In genomic region chr5:177085985-177086917, GRCh38 we compare ENCODE assay signal across 8 cellular contexts. TPM values are rescaled to one million over a fixed set of nuclear protein-coding genes. Genes with fewer than 3 reads are reported as not detected.
DNase-seq lines count a peak whose midpoint lies in the region; ATAC-seq and TF ChIP-seq lines count a peak whose summit lies in the region.

TSS of gene FGFR4 (plus strand) at chr5:177086915. CDS start at chr5:177089603, 2,688 bp downstream.

- peak within 1 kb of the TSS; percentile 76 for H3K27ac ChIP-seq in muscle layer of duodenum (ENCODE audit: low read length)

- H3K36me3 Mint-ChIP-seq in stimulated activated effector memory CD8-positive, alpha-beta T cell treated with anti-CD3 and anti-CD28 coated beads, Interleukin-12 subunit alpha, Interleukin-12 subunit beta, amount 100 ng/mL, for 72 hours = no peaks in the 10 kb centered on the region

- TF ChIP-seq CTCF in GM12865 (IDR thresholded peaks at IDR 0.05; ENCODE audit: insufficient read depth, low read depth, low read length, missing control alignments) = no peak

- H3K27ac Mint-ChIP-seq in stimulated activated effector memory CD8-positive, alpha-beta T cell treated with anti-CD3 and anti-CD28 coated beads, Interleukin-12 subunit alpha, Interleukin-12 subunit beta, amount 100 ng/mL, for 72 hours = no peak within 1 kb of the TSS

- H3K4me3 Mint-ChIP-seq in stimulated activated effector memory CD8-positive, alpha-beta T cell treated with anti-CD3 and anti-CD28 coated beads, Interleukin-12 subunit alpha, Interleukin-12 subunit beta, amount 100 ng/mL, for 72 hours = peak within 1 kb of the TSS; percentile 57

- H3K27me3 ChIP-seq in endocrine pancreas (ENCODE audit: control insufficient read depth, insufficient read depth, low read length) (no peaks in the 10 kb centered on the region), muscle layer of duodenum (ENCODE audit: low read depth, low read length) (peaks cover 4% of the 10 kb centered on the region)

- peaks cover 14% of the 10 kb centered on the region for H3K4me1 Mint-ChIP-seq in stimulated activated effector memory CD8-positive, alpha-beta T cell treated with anti-CD3 and anti-CD28 coated beads, Interleukin-12 subunit alpha, Interleukin-12 subunit beta, amount 100 ng/mL, for 72 hours

- no peaks in the 10 kb centered on the region for H3K9me3 ChIP-seq in endocrine pancreas (ENCODE audit: control insufficient read depth, low read length)
- no peaks in the 10 kb centered on the region for H3K9me3 ChIP-seq in muscle layer of duodenum (ENCODE audit: control insufficient read depth in 1 of 2, low read length in 2 of 2)

- no peaks in the 10 kb centered on the region for H3K9me3 Mint-ChIP-seq in stimulated activated effector memory CD8-positive, alpha-beta T cell treated with anti-CD3 and anti-CD28 coated beads, Interleukin-12 subunit alpha, Interleukin-12 subunit beta, amount 100 ng/mL, for 72 hours

- H3K4me1 ChIP-seq in endocrine pancreas (ENCODE audit: control insufficient read depth, insufficient read depth, low read length) = no peaks in the 10 kb centered on the region
- H3K4me1 ChIP-seq in muscle layer of duodenum (ENCODE audit: control insufficient read depth in 1 of 2, insufficient read depth in 2 of 2, low read length in 2 of 2) = peaks cover 9 to 26% of the 10 kb centered on the region in 2 donors

- H3K4me3 ChIP-seq in GM12865 (ENCODE audit: low read depth, low read length) (peak within 1 kb of the TSS; percentile 9; the same call in 1 of the 2 replicates), endocrine pancreas (ENCODE audit: control insufficient read depth, insufficient read depth, low read length) (no peak within 1 kb of the TSS), muscle layer of duodenum (ENCODE audit: low read depth in 1 of 2, low read length in 2 of 2) (peak within 1 kb of the TSS; percentile 42 to 60)

- ATAC-seq in HG02623 (IDR thresholded peaks at IDR 0.05; ENCODE audit: unreplicated experiment) = peak; percentile 30
- ATAC-seq in stimulated activated effector memory CD8-positive, alpha-beta T cell treated with anti-CD3 and anti-CD28 coated beads, Interleukin-12 subunit alpha, Interleukin-12 subunit beta, amount 100 ng/mL, for 72 hours = peak; percentile 68

- no peaks in the 10 kb centered on the region for H3K36me3 ChIP-seq in endocrine pancreas (ENCODE audit: control insufficient read depth, insufficient read depth, low read length)
- H3K36me3 ChIP-seq in muscle layer of duodenum (ENCODE audit: control insufficient read depth in 1 of 2, insufficient read depth in 2 of 2, low read length in 2 of 2) = no peaks in the 10 kb centered on the region

- DNase-seq in GM12865 (ENCODE audit: low read depth) = peak; percentile 72
- peak; percentile 76 for DNase-seq in NCI-H2227 (lab: John Stamatoyannopoulos, UW; ENCODE audit: unreplicated experiment)
- DNase-seq in activated CD4-positive, alpha-beta T cell treated with anti-CD3 and anti-CD28 coated beads, Interleukin-2, amount 50 U/mL, for 1 hour = peak; percentile 62
- DNase-seq in stimulated activated effector memory CD8-positive, alpha-beta T cell treated with anti-CD3 and anti-CD28 coated beads, Interleukin-12 subunit alpha, Interleukin-12 subunit beta, amount 100 ng/mL, for 72 hours (ENCODE audit: low spot score in 2 of 2) = no peak
- DNase-seq in occipital lobe (lab: John Stamatoyannopoulos, UW) = no peak

- H3K9ac ChIP-seq in endocrine pancreas (ENCODE audit: control insufficient read depth, insufficient read depth, low read length) = peak within 1 kb of the TSS; percentile 38

RNA-seq across cellular contexts. Expression of gene FGFR4, which starts in this region (rescaled TPM):
- 1.6 TPM for total RNA-seq in occipital lobe

Comparison
In these comparisons a context has a peak if more than half of its experiments do, and no peak if none do; other contexts are left out.
1. DNase-seq: peak in GM12865 (single experiment), NCI-H2227 (single experiment) and activated CD4-positive, alpha-beta T cell treated with anti-CD3 and anti-CD28 coated beads, Interleukin-2, amount 50 U/mL, for 1 hour (single experiment); none in stimulated activated effector memory CD8-positive, alpha-beta T cell treated with anti-CD3 and anti-CD28 coated beads, Interleukin-12 subunit alpha, Interleukin-12 subunit beta, amount 100 ng/mL, for 72 hours (0 of 2) and occipital lobe (single experiment).